ENCODE assay signal across 16 cellular contexts in genomic region chr6:15335916-15336315, GRCh38.
DNase-seq lines count a peak whose midpoint lies in the region; ATAC-seq, FAIRE-seq and TF ChIP-seq lines count a peak whose summit lies in the region.
"Had no signal": no experiment of that assay in that cellular context is flagged by ENCODE, and none has a peak within 500 bp of the region (broad histone marks: within the 10 kb centered on the region; RNA-seq: fewer than 3 reads in every experiment).

No MANE protein-coding gene starts in this region.

- H3K36me3 Mint-ChIP-seq in activated CD8-positive, alpha-beta T cell treated with anti-CD3 and anti-CD28 coated beads for 36 hours (ENCODE audit: low read depth), result peaks cover 8% of the 10 kb centered on the region
- H3K36me3 Mint-ChIP-seq in activated CD8-positive, alpha-beta T cell treated with anti-CD3 and anti-CD28 coated beads, Interleukin-2, amount 10 ng/mL, durations not matched to agents 7 days and 5 days (ENCODE audit: low read depth), result peaks cover 20% of the 10 kb centered on the region
- H3K36me3 Mint-ChIP-seq in CD8-positive, alpha-beta memory T cell, result no peaks in the 10 kb centered on the region
- H3K36me3 Mint-ChIP-seq in progenitor cell of endocrine pancreas (ENCODE audit: insufficient read depth), result no peaks in the 10 kb centered on the region

- TF ChIP-seq EP300 in K562 (IDR thresholded peaks at IDR 0.05; ENCODE audit: low read length), result no peak

- peaks cover 9% of the 10 kb centered on the region for H3K9me1 ChIP-seq in K562 (ENCODE audit: control insufficient read depth, insufficient read depth, low read length)

- peaks cover 94% of the 10 kb centered on the region for H3K79me2 ChIP-seq in K562 (ENCODE audit: control insufficient read depth, insufficient read depth, low read length)

- H3K4me3 ChIP-seq in CD8-positive, alpha-beta memory T cell (ENCODE audit: low read length), result no peak overlapping the region
- H3K4me3 ChIP-seq in K562, result no peak overlapping the region
- H3K4me3 ChIP-seq: GM23248, SJSA1 had no signal

- H3K36me3 ChIP-seq in CD8-positive, alpha-beta memory T cell (ENCODE audit: insufficient read depth, low read length), result no peaks in the 10 kb centered on the region
- no peaks in the 10 kb centered on the region; the same call in 2 of the 3 replicates for H3K36me3 ChIP-seq in K562 (ENCODE audit: control insufficient read depth, insufficient read depth, low read length)
- H3K36me3 ChIP-seq: SJSA1 had no signal

- intact Hi-C loops in activated CD8-positive, alpha-beta T cell treated with anti-CD3 and anti-CD28 coated beads for 36 hours (cut with micrococcal nuclease), result no loop called here
- intact Hi-C loops in K562 (cut with micrococcal nuclease), result loop anchor here (5.0 kb wide), 1 partner anchor 84 kb away; no protein-coding TSS in a partner anchor

- H3K4me1 Mint-ChIP-seq in activated CD8-positive, alpha-beta T cell treated with anti-CD3 and anti-CD28 coated beads for 36 hours (ENCODE audit: low read depth), result peaks cover 73% of the 10 kb centered on the region
- H3K4me1 Mint-ChIP-seq in activated CD8-positive, alpha-beta T cell treated with anti-CD3 and anti-CD28 coated beads, Interleukin-2, amount 10 ng/mL, durations not matched to agents 7 days and 5 days (ENCODE audit: low read depth), result peaks cover 72% of the 10 kb centered on the region
- H3K4me1 Mint-ChIP-seq in CD8-positive, alpha-beta memory T cell, result peaks cover 67 to 92% (median 89%) of the 10 kb centered on the region in 3 donors
- H3K4me1 Mint-ChIP-seq in progenitor cell of endocrine pancreas (ENCODE audit: low read depth), result peaks cover 23% of the 10 kb centered on the region

- H3K4me2 ChIP-seq in K562 (ENCODE audit: insufficient read depth, low read length), result no peak overlapping the region

- H3K4me3 Mint-ChIP-seq in activated CD8-positive, alpha-beta T cell treated with anti-CD3 and anti-CD28 coated beads for 36 hours, result no peak overlapping the region
- H3K4me3 Mint-ChIP-seq in activated CD8-positive, alpha-beta T cell treated with anti-CD3 and anti-CD28 coated beads, Interleukin-2, amount 10 ng/mL, durations not matched to agents 7 days and 5 days, result no peak overlapping the region
- H3K4me3 Mint-ChIP-seq in CD8-positive, alpha-beta memory T cell, result no peak overlapping the region
- H3K4me3 Mint-ChIP-seq in progenitor cell of endocrine pancreas (ENCODE audit: low read depth), result no peak overlapping the region

- TF ChIP-seq RAD21 in K562 (CRISPR knock-in tag; conservative IDR thresholded peaks at IDR 0.05 in 1 of 2, IDR thresholded peaks at IDR 0.05 in 1 of 2), result no peak

- CTCF ChIA-PET in activated CD8-positive, alpha-beta T cell treated with anti-CD3 and anti-CD28 coated beads for 36 hours (lab: Charles Lee), result no interaction called here
- CTCF ChIA-PET in activated CD8-positive, alpha-beta T cell treated with anti-CD3 and anti-CD28 coated beads, Interleukin-2, amount 10 ng/mL, durations not matched to agents 7 days and 5 days (lab: Charles Lee), result interaction anchor here (0.9 to 1.5 kb wide), 2 partner anchors 11 to 54 kb away, joined by 3 to 4 read pairs; no protein-coding TSS in a partner anchor
- CTCF ChIA-PET in CD8-positive, alpha-beta memory T cell (lab: Charles Lee), result no interaction called here
- CTCF ChIA-PET in K562 (lab: Yijun Ruan, JAX; ENCODE audit: low intra/inter-chr PET ratio), result no interaction called here

- peaks cover 62% of the 10 kb centered on the region for H4K20me1 ChIP-seq in K562 (replicated peaks; ENCODE audit: control insufficient read depth, insufficient read depth, low read length)

- TF ChIP-seq CTCF in activated CD8-positive, alpha-beta T cell treated with anti-CD3 and anti-CD28 coated beads for 36 hours (IDR thresholded peaks at IDR 0.05), result no peak
- TF ChIP-seq CTCF in K562 (IDR thresholded peaks at IDR 0.05 in 2 of 3, conservative IDR thresholded peaks at IDR 0.05 in 1 of 3; ENCODE audit: insufficient read depth in 2 of 3, low read depth in 1 of 3, low read length in 3 of 3), result no peak
- no peak for TF ChIP-seq CTCF in progenitor cell of endocrine pancreas (IDR thresholded peaks at IDR 0.05; ENCODE audit: unreplicated experiment)

- H3K9me3 ChIP-seq in CD8-positive, alpha-beta memory T cell (ENCODE audit: low read length), result no peaks in the 10 kb centered on the region
- no peaks in the 10 kb centered on the region for H3K9me3 ChIP-seq in K562 (replicated peaks; ENCODE audit: control insufficient read depth, insufficient read depth, low read depth, low read length)
- H3K9me3 ChIP-seq: SJSA1 had no signal

- BruUV-seq in K562 (replicated peaks; lab: Mats Ljungman, UMichigan), result no TSS peak

- H3K27me3 ChIP-seq in CD8-positive, alpha-beta memory T cell (ENCODE audit: insufficient read depth, low read length, poor library complexity, severe bottlenecking), result no peaks in the 10 kb centered on the region
- H3K27me3 ChIP-seq in K562 (ENCODE audit: control insufficient read depth in 2 of 2, insufficient read depth in 2 of 2, low read length in 2 of 2), result no peaks in the 10 kb centered on the region
- H3K27me3 ChIP-seq: SJSA1 had no signal

- H3K4me1 ChIP-seq in CD8-positive, alpha-beta memory T cell (ENCODE audit: insufficient read depth, low read length), result peaks cover 33% of the 10 kb centered on the region
- peaks cover 19 to 39% of the 10 kb centered on the region in 2 experiments for H3K4me1 ChIP-seq in K562 (replicated peaks in 1 of 2; ENCODE audit: control insufficient read depth in 2 of 2, insufficient read depth in 2 of 2, low read length in 2 of 2)

- H3K9me3 Mint-ChIP-seq in activated CD8-positive, alpha-beta T cell treated with anti-CD3 and anti-CD28 coated beads for 36 hours, result no peaks in the 10 kb centered on the region
- no peaks in the 10 kb centered on the region for H3K9me3 Mint-ChIP-seq in activated CD8-positive, alpha-beta T cell treated with anti-CD3 and anti-CD28 coated beads, Interleukin-2, amount 10 ng/mL, durations not matched to agents 7 days and 5 days (ENCODE audit: insufficient read depth)
- no peaks in the 10 kb centered on the region for H3K9me3 Mint-ChIP-seq in CD8-positive, alpha-beta memory T cell
- no peaks in the 10 kb centered on the region for H3K9me3 Mint-ChIP-seq in progenitor cell of endocrine pancreas (ENCODE audit: low read depth)

- H3K27me3 Mint-ChIP-seq in activated CD8-positive, alpha-beta T cell treated with anti-CD3 and anti-CD28 coated beads for 36 hours, result no peaks in the 10 kb centered on the region
- H3K27me3 Mint-ChIP-seq in activated CD8-positive, alpha-beta T cell treated with anti-CD3 and anti-CD28 coated beads, Interleukin-2, amount 10 ng/mL, durations not matched to agents 7 days and 5 days (ENCODE audit: low read depth), result no peaks in the 10 kb centered on the region
- H3K27me3 Mint-ChIP-seq in CD8-positive, alpha-beta memory T cell, result no peaks in the 10 kb centered on the region
- H3K27me3 Mint-ChIP-seq in progenitor cell of endocrine pancreas, result no peaks in the 10 kb centered on the region

- POLR2A ChIA-PET in activated CD8-positive, alpha-beta T cell treated with anti-CD3 and anti-CD28 coated beads for 36 hours (lab: Charles Lee), result no interaction called here
- POLR2A ChIA-PET in activated CD8-positive, alpha-beta T cell treated with anti-CD3 and anti-CD28 coated beads, Interleukin-2, amount 10 ng/mL, durations not matched to agents 7 days and 5 days (lab: Charles Lee), result no interaction called here
- POLR2A ChIA-PET in CD8-positive, alpha-beta memory T cell (lab: Charles Lee), result no interaction called here
- POLR2A ChIA-PET in K562 (lab: Yijun Ruan, JAX), result interaction anchor here (0.7 to 1.4 kb wide), 4 partner anchors 8 to 46 kb away, joined by 3 to 4 read pairs (median 4); no protein-coding TSS in a partner anchor

- H3K27ac ChIP-seq in CD8-positive, alpha-beta memory T cell (ENCODE audit: low read depth, low read length), result no peak overlapping the region
- H3K27ac ChIP-seq in K562 (ENCODE audit: extremely low read depth, low read depth, low read length), result no peak overlapping the region
- H3K27ac ChIP-seq: C4-2B, GM23248, SJSA1 had no signal

- no peak for TF ChIP-seq POLR2A in K562 (conservative IDR thresholded peaks at IDR 0.05)

- in situ Hi-C loops in K562 (cut with MboI), result no loop called here

- H3K27ac Mint-ChIP-seq in activated CD8-positive, alpha-beta T cell treated with anti-CD3 and anti-CD28 coated beads for 36 hours, result peak overlapping the region; percentile 7
- H3K27ac Mint-ChIP-seq in activated CD8-positive, alpha-beta T cell treated with anti-CD3 and anti-CD28 coated beads, Interleukin-2, amount 10 ng/mL, durations not matched to agents 7 days and 5 days, result no peak overlapping the region
- peak overlapping the region in 5 of 8 donors; percentile 23 to 89 (median 72) for H3K27ac Mint-ChIP-seq in CD8-positive, alpha-beta memory T cell
- H3K27ac Mint-ChIP-seq in progenitor cell of endocrine pancreas, result peak overlapping the region; percentile 72

- no peak overlapping the region for H3K9ac ChIP-seq in K562 (ENCODE audit: insufficient read depth in 1 of 2, low read depth in 2 of 2, low read length in 2 of 2)
- H3K9ac ChIP-seq: GM23248 had no signal

- no peak overlapping the region for H2AFZ ChIP-seq in K562 (ENCODE audit: low read depth, low read length)
- H2AFZ ChIP-seq: GM23248 had no signal

- ATAC-seq in activated CD8-positive, alpha-beta T cell treated with anti-CD3 and anti-CD28 coated beads for 36 hours, result no peak
- no peak for ATAC-seq in activated CD8-positive, alpha-beta T cell treated with anti-CD3 and anti-CD28 coated beads, Interleukin-2, amount 10 ng/mL, durations not matched to agents 7 days and 5 days
- no peak for ATAC-seq in K562
- no peak for ATAC-seq in activated CD4-positive, CD25-positive, alpha-beta regulatory T cell treated with anti-CD3 and anti-CD28 coated beads, Interleukin-2, amount 50 U/mL, for 24 hours
- ATAC-seq in GM19351 (IDR thresholded peaks at IDR 0.05; ENCODE audit: unreplicated experiment), result no peak

- whole genome bisulfite sequencing in K562 (ENCODE audit: insufficient coverage, low coverage, missing lambda C conversion rate), result 66% methylated on average over 4 of the region's 4 CpGs

- DNase-seq in activated CD8-positive, alpha-beta T cell treated with anti-CD3 and anti-CD28 coated beads for 36 hours, result no peak
- no peak for DNase-seq in activated CD8-positive, alpha-beta T cell treated with anti-CD3 and anti-CD28 coated beads, Interleukin-2, amount 10 ng/mL, durations not matched to agents 7 days and 5 days
- no peak for DNase-seq in CD8-positive, alpha-beta memory T cell
- DNase-seq in K562 (ENCODE audit: extremely low read depth in 1 of 4, low spot score in 3 of 4) (no peak), progenitor cell of endocrine pancreas (ENCODE audit: low spot score, unreplicated experiment) (no peak)
- DNase-seq in activated CD4-positive, alpha-beta T cell treated with anti-CD3 and anti-CD28 coated beads, Interleukin-2, amount 50 U/mL, for 4 hours, result no peak
- DNase-seq: 8988T, Calu3, GM23248, NCI-H146, NCI-H226, NCI-H526 treated with DMSO at 0.1 percent for 48 hours had no signal

- no peak for FAIRE-seq in K562 (lab: Jason Lieb, UNC)

TF ChIP-seq in K562, 482 proteins besides CTCF, POLR2A, EP300 and RAD21 (continues in another document):
- peak; percentile 92 for TF ChIP-seq ZNF24 (IDR thresholded peaks at IDR 0.05)
